ENCODE assay signal across 1 cellular context in the genomic region with DNA sequence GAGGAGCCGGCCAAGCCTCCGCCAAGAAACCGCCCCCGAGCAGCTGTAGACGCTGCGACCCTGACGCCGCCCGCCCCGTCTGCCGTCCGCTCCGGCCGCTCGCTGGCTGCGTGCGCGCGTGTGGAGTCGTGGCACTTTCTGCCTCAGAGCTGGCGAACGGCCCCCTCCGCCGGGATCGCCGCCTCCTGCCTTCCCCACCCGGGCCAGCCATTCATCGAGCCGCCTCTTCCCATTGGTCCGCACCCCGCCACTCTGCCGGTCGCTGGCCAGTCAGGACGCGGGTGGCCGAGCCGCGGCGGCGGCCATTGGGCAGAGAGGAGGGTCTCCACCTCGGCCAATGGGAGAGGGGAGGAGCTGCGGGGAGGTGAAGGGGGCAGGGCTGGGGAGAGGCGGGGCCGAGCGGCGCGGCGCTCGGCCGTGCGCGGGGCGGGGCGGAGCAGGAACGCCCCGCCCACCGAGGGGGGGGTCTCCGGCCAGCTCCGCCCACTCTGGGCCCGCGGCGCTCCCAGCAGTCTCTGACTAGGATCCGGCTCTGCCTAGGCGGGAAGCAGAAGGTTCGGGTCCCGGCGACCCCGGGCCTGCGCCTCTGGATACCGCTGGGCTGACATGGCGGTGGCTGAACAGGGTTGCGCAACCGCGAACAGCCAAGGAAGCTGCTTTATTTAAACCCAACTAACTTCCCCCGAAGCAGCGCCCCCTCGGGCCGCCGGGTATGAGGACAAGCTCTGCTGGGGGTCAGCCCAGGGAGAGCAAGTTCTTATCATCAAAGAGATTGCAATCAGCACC.
TF ChIP-seq lines count a peak whose summit lies in the region.

Gene RRBP1, minus strand, starts transcription at position 140 of the 786 bp plus-strand sequence. CDS start 21,735 bp downstream, outside the sequence.

TF ChIP-seq in HepG2, 621 proteins besides CTCF, POLR2A, EP300 and RAD21 (continued from another document and continues in another):
- TF ChIP-seq, protein P1, sequence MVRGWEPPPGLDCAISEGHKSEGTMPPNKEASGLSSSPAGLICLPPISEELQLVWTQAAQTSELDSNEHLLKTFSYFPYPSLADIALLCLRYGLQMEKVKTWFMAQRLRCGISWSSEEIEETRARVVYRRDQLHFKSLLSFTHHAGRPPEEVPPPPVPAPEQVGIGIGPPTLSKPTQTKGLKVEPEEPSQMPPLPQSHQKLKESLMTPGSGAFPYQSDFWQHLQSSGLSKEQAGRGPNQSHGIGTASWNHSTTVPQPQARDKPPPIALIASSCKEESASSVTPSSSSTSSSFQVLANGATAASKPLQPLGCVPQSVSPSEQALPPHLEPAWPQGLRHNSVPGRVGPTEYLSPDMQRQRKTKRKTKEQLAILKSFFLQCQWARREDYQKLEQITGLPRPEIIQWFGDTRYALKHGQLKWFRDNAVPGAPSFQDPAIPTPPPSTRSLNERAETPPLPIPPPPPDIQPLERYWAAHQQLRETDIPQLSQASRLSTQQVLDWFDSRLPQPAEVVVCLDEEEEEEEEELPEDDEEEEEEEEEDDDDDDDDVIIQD (CRISPR knock-in tag; IDR thresholded peaks at IDR 0.05; ENCODE audit: low read depth) = peak; percentile 51
- TF ChIP-seq, protein P2, sequence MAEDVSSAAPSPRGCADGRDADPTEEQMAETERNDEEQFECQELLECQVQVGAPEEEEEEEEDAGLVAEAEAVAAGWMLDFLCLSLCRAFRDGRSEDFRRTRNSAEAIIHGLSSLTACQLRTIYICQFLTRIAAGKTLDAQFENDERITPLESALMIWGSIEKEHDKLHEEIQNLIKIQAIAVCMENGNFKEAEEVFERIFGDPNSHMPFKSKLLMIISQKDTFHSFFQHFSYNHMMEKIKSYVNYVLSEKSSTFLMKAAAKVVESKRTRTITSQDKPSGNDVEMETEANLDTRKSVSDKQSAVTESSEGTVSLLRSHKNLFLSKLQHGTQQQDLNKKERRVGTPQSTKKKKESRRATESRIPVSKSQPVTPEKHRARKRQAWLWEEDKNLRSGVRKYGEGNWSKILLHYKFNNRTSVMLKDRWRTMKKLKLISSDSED (CRISPR knock-in tag; IDR thresholded peaks at IDR 0.05) = no peak
- TF ChIP-seq FOXA3 (CRISPR knock-in tag; IDR thresholded peaks at IDR 0.05) (peak; percentile 72), NFE2L1 (CRISPR knock-in tag; IDR thresholded peaks at IDR 0.05; ENCODE audit: borderline replicate concordance) (no peak), HNRNPK (IDR thresholded peaks at IDR 0.05; ENCODE audit: low read depth, low read length, poor library complexity, severe bottlenecking) (peak; percentile 98), ZNF552 (CRISPR knock-in tag; IDR thresholded peaks at IDR 0.05; ENCODE audit: borderline replicate concordance) (no peak), RFX1 (IDR thresholded peaks at IDR 0.05) (no peak), MLX (CRISPR knock-in tag; IDR thresholded peaks at IDR 0.05) (peak; percentile 59), ZNF713 (CRISPR knock-in tag; IDR thresholded peaks at IDR 0.05) (peak; percentile 36; the same call in 1 of the 2 replicates), ZNF773 (CRISPR knock-in tag; IDR thresholded peaks at IDR 0.05; ENCODE audit: borderline replicate concordance) (peak; percentile 91; the same call in 1 of the 2 replicates), ZNF468 (CRISPR knock-in tag; IDR thresholded peaks at IDR 0.05) (no peak), ZSCAN31 (CRISPR knock-in tag; IDR thresholded peaks at IDR 0.05; ENCODE audit: low read depth) (peak; percentile 87), YY1 (IDR thresholded peaks at IDR 0.05; ENCODE audit: insufficient read depth, insufficient replicate concordance, low read depth, low read length) (peak; percentile 91), ZNF225 (CRISPR knock-in tag; IDR thresholded peaks at IDR 0.05) (peak; percentile 92), NFYB (CRISPR knock-in tag; IDR thresholded peaks at IDR 0.05) (peak; percentile 94), ZNF619 (CRISPR knock-in tag; IDR thresholded peaks at IDR 0.05) (peak; percentile 96), ZNF513 (CRISPR knock-in tag; conservative IDR thresholded peaks at IDR 0.05) (no peak)
- TF ChIP-seq, protein P3, sequence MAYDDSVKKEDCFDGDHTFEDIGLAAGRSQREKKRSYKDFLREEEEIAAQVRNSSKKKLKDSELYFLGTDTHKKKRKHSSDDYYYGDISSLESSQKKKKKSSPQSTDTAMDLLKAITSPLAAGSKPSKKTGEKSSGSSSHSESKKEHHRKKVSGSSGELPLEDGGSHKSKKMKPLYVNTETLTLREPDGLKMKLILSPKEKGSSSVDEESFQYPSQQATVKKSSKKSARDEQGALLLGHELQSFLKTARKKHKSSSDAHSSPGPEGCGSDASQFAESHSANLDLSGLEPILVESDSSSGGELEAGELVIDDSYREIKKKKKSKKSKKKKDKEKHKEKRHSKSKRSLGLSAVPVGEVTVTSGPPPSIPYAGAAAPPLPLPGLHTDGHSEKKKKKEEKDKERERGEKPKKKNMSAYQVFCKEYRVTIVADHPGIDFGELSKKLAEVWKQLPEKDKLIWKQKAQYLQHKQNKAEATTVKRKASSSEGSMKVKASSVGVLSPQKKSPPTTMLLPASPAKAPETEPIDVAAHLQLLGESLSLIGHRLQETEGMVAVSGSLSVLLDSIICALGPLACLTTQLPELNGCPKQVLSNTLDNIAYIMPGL (CRISPR knock-in tag; IDR thresholded peaks at IDR 0.05; ENCODE audit: borderline replicate concordance in 1 of 2, low read depth in 1 of 2) = peak; percentile 96 to 97
- TF ChIP-seq, protein P4, sequence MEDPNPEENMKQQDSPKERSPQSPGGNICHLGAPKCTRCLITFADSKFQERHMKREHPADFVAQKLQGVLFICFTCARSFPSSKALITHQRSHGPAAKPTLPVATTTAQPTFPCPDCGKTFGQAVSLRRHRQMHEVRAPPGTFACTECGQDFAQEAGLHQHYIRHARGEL (CRISPR knock-in tag; IDR thresholded peaks at IDR 0.05) = 0 out of 2 replicates have a peak, but pooled peaks have one; percentile 76
- TF ChIP-seq, protein P5, sequence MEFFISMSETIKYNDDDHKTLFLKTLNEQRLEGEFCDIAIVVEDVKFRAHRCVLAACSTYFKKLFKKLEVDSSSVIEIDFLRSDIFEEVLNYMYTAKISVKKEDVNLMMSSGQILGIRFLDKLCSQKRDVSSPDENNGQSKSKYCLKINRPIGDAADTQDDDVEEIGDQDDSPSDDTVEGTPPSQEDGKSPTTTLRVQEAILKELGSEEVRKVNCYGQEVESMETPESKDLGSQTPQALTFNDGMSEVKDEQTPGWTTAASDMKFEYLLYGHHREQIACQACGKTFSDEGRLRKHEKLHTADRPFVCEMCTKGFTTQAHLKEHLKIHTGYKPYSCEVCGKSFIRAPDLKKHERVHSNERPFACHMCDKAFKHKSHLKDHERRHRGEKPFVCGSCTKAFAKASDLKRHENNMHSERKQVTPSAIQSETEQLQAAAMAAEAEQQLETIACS (CRISPR knock-in tag; IDR thresholded peaks at IDR 0.05) = peak; percentile 64; the same call in 1 of the 2 replicates
- TF ChIP-seq, protein P6, sequence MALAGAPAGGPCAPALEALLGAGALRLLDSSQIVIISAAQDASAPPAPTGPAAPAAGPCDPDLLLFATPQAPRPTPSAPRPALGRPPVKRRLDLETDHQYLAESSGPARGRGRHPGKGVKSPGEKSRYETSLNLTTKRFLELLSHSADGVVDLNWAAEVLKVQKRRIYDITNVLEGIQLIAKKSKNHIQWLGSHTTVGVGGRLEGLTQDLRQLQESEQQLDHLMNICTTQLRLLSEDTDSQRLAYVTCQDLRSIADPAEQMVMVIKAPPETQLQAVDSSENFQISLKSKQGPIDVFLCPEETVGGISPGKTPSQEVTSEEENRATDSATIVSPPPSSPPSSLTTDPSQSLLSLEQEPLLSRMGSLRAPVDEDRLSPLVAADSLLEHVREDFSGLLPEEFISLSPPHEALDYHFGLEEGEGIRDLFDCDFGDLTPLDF (CRISPR knock-in tag; IDR thresholded peaks at IDR 0.05) = peak; percentile 95
- TF ChIP-seq, protein P7, sequence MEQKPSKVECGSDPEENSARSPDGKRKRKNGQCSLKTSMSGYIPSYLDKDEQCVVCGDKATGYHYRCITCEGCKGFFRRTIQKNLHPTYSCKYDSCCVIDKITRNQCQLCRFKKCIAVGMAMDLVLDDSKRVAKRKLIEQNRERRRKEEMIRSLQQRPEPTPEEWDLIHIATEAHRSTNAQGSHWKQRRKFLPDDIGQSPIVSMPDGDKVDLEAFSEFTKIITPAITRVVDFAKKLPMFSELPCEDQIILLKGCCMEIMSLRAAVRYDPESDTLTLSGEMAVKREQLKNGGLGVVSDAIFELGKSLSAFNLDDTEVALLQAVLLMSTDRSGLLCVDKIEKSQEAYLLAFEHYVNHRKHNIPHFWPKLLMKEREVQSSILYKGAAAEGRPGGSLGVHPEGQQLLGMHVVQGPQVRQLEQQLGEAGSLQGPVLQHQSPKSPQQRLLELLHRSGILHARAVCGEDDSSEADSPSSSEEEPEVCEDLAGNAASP (CRISPR knock-in tag; IDR thresholded peaks at IDR 0.05; ENCODE audit: borderline replicate concordance) = peak; percentile 77; the same call in 1 of the 2 replicates
- TF ChIP-seq, protein P8, sequence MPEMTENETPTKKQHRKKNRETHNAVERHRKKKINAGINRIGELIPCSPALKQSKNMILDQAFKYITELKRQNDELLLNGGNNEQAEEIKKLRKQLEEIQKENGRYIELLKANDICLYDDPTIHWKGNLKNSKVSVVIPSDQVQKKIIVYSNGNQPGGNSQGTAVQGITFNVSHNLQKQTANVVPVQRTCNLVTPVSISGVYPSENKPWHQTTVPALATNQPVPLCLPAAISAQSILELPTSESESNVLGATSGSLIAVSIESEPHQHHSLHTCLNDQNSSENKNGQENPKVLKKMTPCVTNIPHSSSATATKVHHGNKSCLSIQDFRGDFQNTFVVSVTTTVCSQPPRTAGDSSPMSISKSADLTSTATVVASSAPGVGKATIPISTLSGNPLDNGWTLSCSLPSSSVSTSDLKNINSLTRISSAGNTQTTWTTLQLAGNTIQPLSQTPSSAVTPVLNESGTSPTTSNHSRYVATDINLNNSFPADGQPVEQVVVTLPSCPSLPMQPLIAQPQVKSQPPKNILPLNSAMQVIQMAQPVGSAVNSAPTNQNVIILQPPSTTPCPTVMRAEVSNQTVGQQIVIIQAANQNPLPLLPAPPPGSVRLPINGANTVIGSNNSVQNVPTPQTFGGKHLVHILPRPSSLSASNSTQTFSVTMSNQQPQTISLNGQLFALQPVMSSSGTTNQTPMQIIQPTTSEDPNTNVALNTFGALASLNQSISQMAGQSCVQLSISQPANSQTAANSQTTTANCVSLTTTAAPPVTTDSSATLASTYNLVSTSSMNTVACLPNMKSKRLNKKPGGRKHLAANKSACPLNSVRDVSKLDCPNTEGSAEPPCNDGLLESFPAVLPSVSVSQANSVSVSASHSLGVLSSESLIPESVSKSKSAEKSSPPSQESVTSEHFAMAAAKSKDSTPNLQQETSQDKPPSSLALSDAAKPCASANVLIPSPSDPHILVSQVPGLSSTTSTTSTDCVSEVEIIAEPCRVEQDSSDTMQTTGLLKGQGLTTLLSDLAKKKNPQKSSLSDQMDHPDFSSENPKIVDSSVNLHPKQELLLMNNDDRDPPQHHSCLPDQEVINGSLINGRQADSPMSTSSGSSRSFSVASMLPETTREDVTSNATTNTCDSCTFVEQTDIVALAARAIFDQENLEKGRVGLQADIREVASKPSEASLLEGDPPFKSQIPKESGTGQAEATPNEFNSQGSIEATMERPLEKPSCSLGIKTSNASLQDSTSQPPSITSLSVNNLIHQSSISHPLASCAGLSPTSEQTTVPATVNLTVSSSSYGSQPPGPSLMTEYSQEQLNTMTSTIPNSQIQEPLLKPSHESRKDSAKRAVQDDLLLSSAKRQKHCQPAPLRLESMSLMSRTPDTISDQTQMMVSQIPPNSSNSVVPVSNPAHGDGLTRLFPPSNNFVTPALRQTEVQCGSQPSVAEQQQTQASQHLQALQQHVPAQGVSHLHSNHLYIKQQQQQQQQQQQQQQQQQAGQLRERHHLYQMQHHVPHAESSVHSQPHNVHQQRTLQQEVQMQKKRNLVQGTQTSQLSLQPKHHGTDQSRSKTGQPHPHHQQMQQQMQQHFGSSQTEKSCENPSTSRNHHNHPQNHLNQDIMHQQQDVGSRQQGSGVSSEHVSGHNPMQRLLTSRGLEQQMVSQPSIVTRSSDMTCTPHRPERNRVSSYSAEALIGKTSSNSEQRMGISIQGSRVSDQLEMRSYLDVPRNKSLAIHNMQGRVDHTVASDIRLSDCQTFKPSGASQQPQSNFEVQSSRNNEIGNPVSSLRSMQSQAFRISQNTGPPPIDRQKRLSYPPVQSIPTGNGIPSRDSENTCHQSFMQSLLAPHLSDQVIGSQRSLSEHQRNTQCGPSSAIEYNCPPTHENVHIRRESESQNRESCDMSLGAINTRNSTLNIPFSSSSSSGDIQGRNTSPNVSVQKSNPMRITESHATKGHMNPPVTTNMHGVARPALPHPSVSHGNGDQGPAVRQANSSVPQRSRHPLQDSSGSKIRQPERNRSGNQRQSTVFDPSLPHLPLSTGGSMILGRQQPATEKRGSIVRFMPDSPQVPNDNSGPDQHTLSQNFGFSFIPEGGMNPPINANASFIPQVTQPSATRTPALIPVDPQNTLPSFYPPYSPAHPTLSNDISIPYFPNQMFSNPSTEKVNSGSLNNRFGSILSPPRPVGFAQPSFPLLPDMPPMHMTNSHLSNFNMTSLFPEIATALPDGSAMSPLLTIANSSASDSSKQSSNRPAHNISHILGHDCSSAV (CRISPR knock-in tag; IDR thresholded peaks at IDR 0.05; ENCODE audit: borderline replicate concordance) = no peak
- TF ChIP-seq, protein P9, sequence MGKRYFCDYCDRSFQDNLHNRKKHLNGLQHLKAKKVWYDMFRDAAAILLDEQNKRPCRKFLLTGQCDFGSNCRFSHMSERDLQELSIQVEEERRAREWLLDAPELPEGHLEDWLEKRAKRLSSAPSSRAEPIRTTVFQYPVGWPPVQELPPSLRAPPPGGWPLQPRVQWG (CRISPR knock-in tag; IDR thresholded peaks at IDR 0.05; ENCODE audit: borderline replicate concordance, low read depth) = no peak
- TF ChIP-seq, protein P10, sequence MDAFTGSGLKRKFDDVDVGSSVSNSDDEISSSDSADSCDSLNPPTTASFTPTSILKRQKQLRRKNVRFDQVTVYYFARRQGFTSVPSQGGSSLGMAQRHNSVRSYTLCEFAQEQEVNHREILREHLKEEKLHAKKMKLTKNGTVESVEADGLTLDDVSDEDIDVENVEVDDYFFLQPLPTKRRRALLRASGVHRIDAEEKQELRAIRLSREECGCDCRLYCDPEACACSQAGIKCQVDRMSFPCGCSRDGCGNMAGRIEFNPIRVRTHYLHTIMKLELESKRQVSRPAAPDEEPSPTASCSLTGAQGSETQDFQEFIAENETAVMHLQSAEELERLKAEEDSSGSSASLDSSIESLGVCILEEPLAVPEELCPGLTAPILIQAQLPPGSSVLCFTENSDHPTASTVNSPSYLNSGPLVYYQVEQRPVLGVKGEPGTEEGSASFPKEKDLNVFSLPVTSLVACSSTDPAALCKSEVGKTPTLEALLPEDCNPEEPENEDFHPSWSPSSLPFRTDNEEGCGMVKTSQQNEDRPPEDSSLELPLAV (CRISPR knock-in tag; conservative IDR thresholded peaks at IDR 0.05; ENCODE audit: low read depth) = no peak
